ENCODE assay signal across 5 cellular contexts in the genomic region with DNA sequence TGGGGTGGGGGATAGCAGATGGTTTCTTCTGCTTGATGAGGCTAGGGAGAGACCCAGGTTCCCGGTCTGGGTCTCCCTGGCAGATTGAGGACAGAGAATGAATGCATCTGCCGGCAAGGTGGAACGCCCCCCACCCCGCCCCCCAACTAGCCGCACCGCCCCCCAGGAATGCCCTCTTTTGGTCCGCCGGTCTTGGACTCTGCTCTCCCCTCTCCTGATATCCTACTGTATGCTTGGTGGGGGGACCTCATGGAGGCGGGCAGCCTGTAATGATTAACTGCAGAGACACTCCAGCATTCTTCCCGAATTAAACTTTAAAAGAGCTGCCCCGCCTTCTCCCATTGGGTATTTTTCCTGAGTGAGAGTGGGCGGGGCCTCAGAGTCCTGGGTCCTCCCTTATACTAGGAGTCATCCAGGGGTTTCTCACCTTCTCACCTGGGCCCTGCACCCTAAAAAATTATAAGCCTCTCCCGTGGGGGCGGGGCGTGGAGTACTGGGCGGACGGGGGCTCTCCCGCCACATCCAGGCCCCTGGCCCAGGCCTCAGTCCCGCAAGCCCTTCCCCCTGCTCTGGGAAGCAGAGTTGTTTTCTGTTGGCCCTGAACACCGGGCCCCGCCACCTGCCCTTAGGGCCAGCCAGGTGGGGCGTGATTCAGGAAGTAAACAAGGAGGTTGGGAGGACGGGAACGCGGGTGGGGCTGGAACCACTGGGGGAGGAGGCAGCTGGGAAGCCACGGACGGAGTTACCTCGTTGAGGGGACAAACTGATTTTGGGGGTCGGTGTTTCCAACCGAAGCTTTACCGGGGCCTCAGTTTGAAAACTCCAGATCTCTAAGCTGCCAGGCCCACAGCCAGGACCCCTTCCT. TPM values are rescaled to one million over a fixed set of nuclear protein-coding genes. Genes with fewer than 3 reads are reported as not detected.
DNase-seq lines count a peak whose midpoint lies in the region; ATAC-seq, FAIRE-seq and TF ChIP-seq lines count a peak whose summit lies in the region.

No MANE protein-coding gene starts in this region.

- no peaks in the 10 kb centered on the region for H3K9me3 Mint-ChIP-seq in chondrocyte (ENCODE audit: low read depth)

- DNase-seq in NCI-H146 treated with DMSO at 0.1 percent for 48 hours (lab: John Stamatoyannopoulos, UW; ENCODE audit: unreplicated experiment) (peak; percentile 61), chondrocyte (ENCODE audit: low spot score) (no peak), psoas muscle (peak in 1 of 2 donors; percentile 48), GM12891 (ENCODE audit: insufficient read length, low spot score) (no peak)
- DNase-seq in stimulated activated CD4-positive, alpha-beta T cell treated with anti-CD3 and anti-CD28 coated beads, Interleukin-4, amount 100 ng/mL, for 1 hour, result no peak

- peaks cover 17% of the 10 kb centered on the region for H3K27me3 Mint-ChIP-seq in chondrocyte (ENCODE audit: low read depth)

- ATAC-seq in psoas muscle, result peak in 2 of 4 donors; percentile 21 to 37

- intact Hi-C loops in psoas muscle (cut with DNase I), result no loop called here

- peak overlapping the region; percentile 32 for H3K27ac Mint-ChIP-seq in chondrocyte (ENCODE audit: unreplicated experiment)

- H3K4me1 ChIP-seq in psoas muscle, result peaks cover 12% of the 10 kb centered on the region

- TF ChIP-seq POLR2A in GM12891 (IDR thresholded peaks at IDR 0.05; ENCODE audit: low read depth, low read length), result no peak

- peaks cover 6 to 57% (median 26%) of the 10 kb centered on the region in 3 donors for H3K27me3 ChIP-seq in psoas muscle (ENCODE audit: insufficient read depth in 3 of 3, low read length in 2 of 3)

- peaks cover 27% of the 10 kb centered on the region for H3K4me1 Mint-ChIP-seq in chondrocyte (ENCODE audit: low read depth)

- no peak for TF ChIP-seq CTCF in chondrocyte (IDR thresholded peaks at IDR 0.05)
- TF ChIP-seq CTCF in psoas muscle (IDR thresholded peaks at IDR 0.05), result no peak

- no peaks in the 10 kb centered on the region for H3K36me3 Mint-ChIP-seq in chondrocyte (ENCODE audit: low read depth)

- FAIRE-seq in GM12891 (lab: Jason Lieb, UNC), result no peak

- H3K4me3 ChIP-seq in psoas muscle, result peak overlapping the region; percentile 22

- WGBS in psoas muscle, 3 donors, result 7 to 14% (median 10%) methylated on average over 30 to 31 of the region's 31 CpGs

- no peaks in the 10 kb centered on the region for H3K9me3 ChIP-seq in psoas muscle

- no peaks in the 10 kb centered on the region for H3K36me3 ChIP-seq in psoas muscle (ENCODE audit: insufficient read depth in 1 of 2, low read depth in 1 of 2)

- peak overlapping the region; percentile 52 for H3K4me3 Mint-ChIP-seq in chondrocyte (ENCODE audit: unreplicated experiment)

- H3K27ac ChIP-seq in psoas muscle, result no peak overlapping the region

TF ChIP-seq in GM12891, 5 proteins besides CTCF, POLR2A, EP300 and RAD21:
- TF ChIP-seq POU2F2 (IDR thresholded peaks at IDR 0.05; ENCODE audit: low read depth, low read length) (no peak), TAF1 (IDR thresholded peaks at IDR 0.05; ENCODE audit: low read depth, low read length) (no peak), PAX5 (IDR thresholded peaks at IDR 0.05; ENCODE audit: insufficient read depth, low read length, severe bottlenecking) (no peak), POLR2AphosphoS5 (IDR thresholded peaks at IDR 0.05; ENCODE audit: low read depth, low read length) (no peak), SPI1 (IDR thresholded peaks at IDR 0.05; ENCODE audit: low read depth, low read length) (no peak)

RNA-seq across cellular contexts. Expression of gene GRB7, which starts 1.5 kb away (rescaled TPM):
- total RNA-seq in chondrocyte (0.46 to 0.68 TPM in 2 of 3 replicates, not detected in the other), psoas muscle (not detected)
- under 1 TPM in 2 of 3 donors, not detected in 1; 0.06 to 0.69 TPM for polyA plus RNA-seq in psoas muscle
- 0.49 TPM for polyA plus RNA-seq in GM12891 (2012; ENCODE audit: low read depth, missing spikeins)

RNA-seq across cellular contexts. Expression of gene MIEN1, which starts 8.9 kb away (rescaled TPM):
- 45.3 to 48.5 TPM (median 46.5 TPM) in 3 replicates for total RNA-seq in chondrocyte
- 10 to 100 TPM; 28.2 to 44.3 (median 36.2) TPM for total RNA-seq in psoas muscle
- 10 to 100 TPM; 42.6 to 83.9 (median 63.5) TPM for polyA plus RNA-seq in psoas muscle
- polyA plus RNA-seq in GM12891 (2012; ENCODE audit: low read depth, missing spikeins), result 44.9 TPM

RNA-seq across cellular contexts. Expression of gene ERBB2, which starts 39.4 kb away (rescaled TPM):
- total RNA-seq in chondrocyte (86.0 to 94.3 TPM (median 90.5 TPM) in 3 replicates), psoas muscle (10 to 100 TPM; 20.4 to 24.9 (median 21.1) TPM)
- polyA plus RNA-seq in psoas muscle, result 10 to 100 TPM in 1 of 3 donors, 1 to 10 TPM in 2; 4.0 to 11.1 (median 9.2) TPM
- 2.8 TPM for polyA plus RNA-seq in GM12891 (2012; ENCODE audit: low read depth, missing spikeins)

RNA-seq across cellular contexts. Expression of gene PGAP3, which starts 51.4 kb away (rescaled TPM):
- 20.2 to 38.1 TPM (median 24.9 TPM) in 3 replicates for total RNA-seq in chondrocyte
- 1 to 10 TPM; 4.5 to 7.9 (median 6.7) TPM for total RNA-seq in psoas muscle
- polyA plus RNA-seq in psoas muscle, result 1 to 10 TPM; 1.4 to 4.2 (median 3.3) TPM
- 6.9 TPM for polyA plus RNA-seq in GM12891 (2012; ENCODE audit: low read depth, missing spikeins)
